ENCODE assay signal across 8 cellular contexts in the genomic region with DNA sequence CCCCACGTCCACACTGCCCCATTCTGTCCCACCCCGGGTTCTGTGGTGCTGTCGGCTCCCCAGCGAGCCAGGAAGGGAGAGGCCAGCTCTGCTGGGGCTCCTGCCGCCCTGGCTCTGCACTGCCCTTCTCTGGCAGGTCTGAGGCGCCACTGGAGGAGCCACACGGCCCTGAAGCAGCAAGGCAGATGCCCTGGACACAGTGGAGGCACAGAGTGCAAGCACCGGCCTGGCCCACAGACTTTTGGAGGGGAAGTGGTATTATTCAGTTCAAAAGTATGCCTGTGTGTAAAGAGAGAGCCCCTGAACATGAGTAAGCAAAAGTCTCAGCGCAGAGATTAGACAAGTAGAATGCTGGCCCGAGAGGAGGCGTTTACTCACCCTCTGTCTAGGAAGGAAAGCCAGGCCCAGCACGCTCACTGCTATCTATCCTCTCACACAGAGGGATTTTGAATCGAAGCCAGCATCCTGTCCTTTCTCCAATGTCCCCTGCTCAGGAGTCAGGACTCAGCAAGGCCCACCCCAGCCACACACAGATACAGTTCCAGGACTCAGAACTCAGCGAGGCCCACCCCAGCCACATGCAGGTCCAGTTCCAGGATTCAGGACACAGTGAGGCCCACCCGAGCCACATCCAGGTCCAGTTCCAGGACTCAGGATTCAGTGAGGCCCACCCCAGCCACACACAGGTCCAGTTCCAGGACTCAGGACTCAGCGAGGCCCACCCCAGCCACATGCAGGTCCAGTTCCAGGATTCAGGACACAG.
DNase-seq lines count a peak whose midpoint lies in the region; ATAC-seq and TF ChIP-seq lines count a peak whose summit lies in the region.

No MANE protein-coding gene starts in this region.

- peak; percentile 69 for ATAC-seq in stimulated activated effector memory CD8-positive, alpha-beta T cell treated with anti-CD3 and anti-CD28 coated beads, Interleukin-12 subunit alpha, Interleukin-12 subunit beta, amount 100 ng/mL, for 72 hours

- CTCF ChIA-PET in CD8-positive, alpha-beta memory T cell (lab: Charles Lee): no interaction called here

- H3K9me3 Mint-ChIP-seq in stimulated activated effector memory CD8-positive, alpha-beta T cell treated with anti-CD3 and anti-CD28 coated beads, Interleukin-12 subunit alpha, Interleukin-12 subunit beta, amount 100 ng/mL, for 72 hours: peaks cover 5% of the 10 kb centered on the region
- peaks cover 3 to 6% (median 5%) of the 10 kb centered on the region in 5 donors for H3K9me3 Mint-ChIP-seq in CD8-positive, alpha-beta memory T cell

- H3K4me1 Mint-ChIP-seq in stimulated activated effector memory CD8-positive, alpha-beta T cell treated with anti-CD3 and anti-CD28 coated beads, Interleukin-12 subunit alpha, Interleukin-12 subunit beta, amount 100 ng/mL, for 72 hours: peaks cover 19% of the 10 kb centered on the region
- peaks cover 0 to 2% (median 0%) of the 10 kb centered on the region in 3 donors for H3K4me1 Mint-ChIP-seq in CD8-positive, alpha-beta memory T cell

- peaks cover 5 to 13% of the 10 kb centered on the region in 2 donors for H3K27me3 Mint-ChIP-seq in CD8-positive, alpha-beta memory T cell

- H3K36me3 Mint-ChIP-seq in stimulated activated effector memory CD8-positive, alpha-beta T cell treated with anti-CD3 and anti-CD28 coated beads, Interleukin-12 subunit alpha, Interleukin-12 subunit beta, amount 100 ng/mL, for 72 hours: no peaks in the 10 kb centered on the region
- H3K36me3 Mint-ChIP-seq in CD8-positive, alpha-beta memory T cell: peaks cover 0 to 4% (median 0%) of the 10 kb centered on the region in 3 donors

- H3K9me3 ChIP-seq in right atrium auricular region: no peaks in the 10 kb centered on the region
- H3K9me3 ChIP-seq in CD8-positive, alpha-beta memory T cell (ENCODE audit: low read length): no peaks in the 10 kb centered on the region

- POLR2A ChIA-PET in CD8-positive, alpha-beta memory T cell (lab: Charles Lee): no interaction called here

- H3K27ac Mint-ChIP-seq in stimulated activated effector memory CD8-positive, alpha-beta T cell treated with anti-CD3 and anti-CD28 coated beads, Interleukin-12 subunit alpha, Interleukin-12 subunit beta, amount 100 ng/mL, for 72 hours: no peak overlapping the region
- H3K27ac Mint-ChIP-seq in CD8-positive, alpha-beta memory T cell: no peak overlapping the region

- peak overlapping the region; percentile 39 for H3K4me3 Mint-ChIP-seq in stimulated activated effector memory CD8-positive, alpha-beta T cell treated with anti-CD3 and anti-CD28 coated beads, Interleukin-12 subunit alpha, Interleukin-12 subunit beta, amount 100 ng/mL, for 72 hours
- H3K4me3 Mint-ChIP-seq in CD8-positive, alpha-beta memory T cell: no peak overlapping the region

- DNase-seq in HFF-Myc (ENCODE audit: extremely low read depth, low read depth) (peak; percentile 95), amniotic epithelial cell (ENCODE audit: low read depth) (peak; percentile 98), right atrium auricular region (ENCODE audit: low spot score) (peak; percentile 92), NCI-H2171 treated with DMSO at 0.1 percent for 48 hours (lab: John Stamatoyannopoulos, UW) (no peak), GM13976 (ENCODE audit: low spot score) (no peak), foreskin melanocyte (no peak)
- DNase-seq in stimulated activated effector memory CD8-positive, alpha-beta T cell treated with anti-CD3 and anti-CD28 coated beads, Interleukin-12 subunit alpha, Interleukin-12 subunit beta, amount 100 ng/mL, for 72 hours (ENCODE audit: low spot score in 2 of 2): no peak
- no peak for DNase-seq in CD8-positive, alpha-beta memory T cell

- peak overlapping the region; percentile 90 to 93 for H3K27ac ChIP-seq in right atrium auricular region
- H3K27ac ChIP-seq in CD8-positive, alpha-beta memory T cell (ENCODE audit: low read depth, low read length): no peak overlapping the region

- H3K36me3 ChIP-seq in right atrium auricular region: no peaks in the 10 kb centered on the region
- H3K36me3 ChIP-seq in CD8-positive, alpha-beta memory T cell (ENCODE audit: insufficient read depth, low read length): no peaks in the 10 kb centered on the region

- in situ Hi-C loops in GM13976 (cut with MboI; ENCODE audit: low sequenced_read_pairs, unreplicated experiment): no loop called here

- H3K4me3 ChIP-seq in HFF-Myc (replicated peaks; ENCODE audit: low read depth, low read length): peak overlapping the region; percentile 24
- H3K4me3 ChIP-seq in right atrium auricular region: no peak overlapping the region
- no peak overlapping the region for H3K4me3 ChIP-seq in CD8-positive, alpha-beta memory T cell (ENCODE audit: low read length)

- no peaks in the 10 kb centered on the region for H3K27me3 ChIP-seq in right atrium auricular region
- no peaks in the 10 kb centered on the region for H3K27me3 ChIP-seq in CD8-positive, alpha-beta memory T cell (ENCODE audit: insufficient read depth, low read length, poor library complexity, severe bottlenecking)

- H3K4me1 ChIP-seq in right atrium auricular region: peaks cover 0 to 60% of the 10 kb centered on the region in 2 donors
- no peaks in the 10 kb centered on the region for H3K4me1 ChIP-seq in CD8-positive, alpha-beta memory T cell (ENCODE audit: insufficient read depth, low read length)

- TF ChIP-seq CTCF in HFF-Myc (IDR thresholded peaks at IDR 0.05; ENCODE audit: low read depth, low read length, missing control alignments): no peak
- peak in 1 of 2 donors; percentile 30 for TF ChIP-seq CTCF in right atrium auricular region (IDR thresholded peaks at IDR 0.05)
- no peak for TF ChIP-seq CTCF in GM13976 (IDR thresholded peaks at IDR 0.05; ENCODE audit: borderline replicate concordance, control extremely low read depth, extremely low read depth, insufficient read depth, missing control alignments)

Comparison
In these comparisons a context has a peak if more than half of its experiments do, and no peak if none do; other contexts are left out.
1. DNase-seq: peak in HFF-Myc (single experiment), amniotic epithelial cell (single experiment) and right atrium auricular region (single experiment); none in stimulated activated effector memory CD8-positive, alpha-beta T cell treated with anti-CD3 and anti-CD28 coated beads, Interleukin-12 subunit alpha, Interleukin-12 subunit beta, amount 100 ng/mL, for 72 hours (0 of 2), NCI-H2171 treated with DMSO at 0.1 percent for 48 hours (single experiment), GM13976 (single experiment), CD8-positive, alpha-beta memory T cell (0 of 5) and foreskin melanocyte (single experiment).